Comparison of ENCODE assay signal across 9 cellular contexts in genomic region chr22:30648825-30649224, GRCh38. TPM values are rescaled to one million over a fixed set of nuclear protein-coding genes. Genes with fewer than 3 reads are reported as not detected.
A peak's percentile ranks its signal among the peaks of the same experiment; 100 is the strongest.
DNase-seq lines count a peak whose midpoint lies in the region; TF ChIP-seq lines count a peak whose summit lies in the region.
"Had no signal": no experiment of that assay in that cellular context is flagged by ENCODE, and none has a peak within 500 bp of the region (broad histone marks: within the 10 kb centered on the region; RNA-seq: fewer than 3 reads in every experiment).

No MANE protein-coding gene starts in this region.

- H3K27me3 ChIP-seq in osteoblast (ENCODE audit: insufficient read depth, low read length): no peaks in the 10 kb centered on the region
- H3K27me3 ChIP-seq: spleen had no signal

- no peaks in the 10 kb centered on the region for H3K27me3 Mint-ChIP-seq in T-helper 1 cell treated with Interleukin-12 subunit alpha and Interleukin-12 subunit beta and Interleukin-4 antibody, amounts not matched to agents 30 μg/mL and 1 μg/mL, for 36 hours (ENCODE audit: low read depth)
- no peaks in the 10 kb centered on the region for H3K27me3 Mint-ChIP-seq in activated naive CD8-positive, alpha-beta T cell treated with anti-CD3 and anti-CD28 coated beads for 36 hours

- TF ChIP-seq CTCF in osteoblast (IDR thresholded peaks at IDR 0.05; ENCODE audit: extremely low read depth, low read depth, low read length) (no peak), foreskin fibroblast (IDR thresholded peaks at IDR 0.05; ENCODE audit: low read depth, low read length) (no peak)

- no peaks in the 10 kb centered on the region for H3K9me3 Mint-ChIP-seq in T-helper 1 cell treated with Interleukin-12 subunit alpha and Interleukin-12 subunit beta and Interleukin-4 antibody, amounts not matched to agents 30 μg/mL and 1 μg/mL, for 36 hours
- H3K9me3 Mint-ChIP-seq in activated naive CD8-positive, alpha-beta T cell treated with anti-CD3 and anti-CD28 coated beads for 36 hours: no peaks in the 10 kb centered on the region

- H3K36me3 Mint-ChIP-seq in T-helper 1 cell treated with Interleukin-12 subunit alpha and Interleukin-12 subunit beta and Interleukin-4 antibody, amounts not matched to agents 30 μg/mL and 1 μg/mL, for 36 hours (ENCODE audit: low read depth): peaks cover 7% of the 10 kb centered on the region
- peaks cover 6% of the 10 kb centered on the region for H3K36me3 Mint-ChIP-seq in activated naive CD8-positive, alpha-beta T cell treated with anti-CD3 and anti-CD28 coated beads for 36 hours

- no peak overlapping the region for H3K4me3 ChIP-seq in osteoblast (ENCODE audit: insufficient read depth, low read length)
- no peak overlapping the region for H3K4me3 ChIP-seq in foreskin fibroblast (ENCODE audit: low read depth in 1 of 2, low read length in 2 of 2)
- H3K4me3 ChIP-seq: A549, lung, spleen had no signal

- H3K4me1 ChIP-seq in osteoblast (ENCODE audit: insufficient read depth, low read length): peaks cover 18% of the 10 kb centered on the region
- H3K4me1 ChIP-seq: A549 had no signal

- DNase-seq in T-helper 1 cell (no peak), osteoblast (ENCODE audit: insufficient read length, low spot score, missing footprints) (no peak), foreskin fibroblast (no peak)
- no peak for DNase-seq in activated naive CD8-positive, alpha-beta T cell treated with anti-CD3 and anti-CD28 coated beads for 36 hours
- DNase-seq in activated effector memory CD4-positive, alpha-beta T cell treated with anti-CD3 and anti-CD28 coated beads, Interleukin-2, amount 50 U/mL, for 16 hours: no peak
- DNase-seq: spleen had no signal

- no peak overlapping the region for H2AFZ ChIP-seq in osteoblast (ENCODE audit: low read length)

- H3K4me3 Mint-ChIP-seq in T-helper 1 cell treated with Interleukin-12 subunit alpha and Interleukin-12 subunit beta and Interleukin-4 antibody, amounts not matched to agents 30 μg/mL and 1 μg/mL, for 36 hours: no peak overlapping the region
- H3K4me3 Mint-ChIP-seq in activated naive CD8-positive, alpha-beta T cell treated with anti-CD3 and anti-CD28 coated beads for 36 hours: peak overlapping the region; percentile 29

- H3K9me3 ChIP-seq in osteoblast (ENCODE audit: low read depth, low read length): no peaks in the 10 kb centered on the region
- H3K9me3 ChIP-seq: A549, spleen had no signal

- peaks cover 35% of the 10 kb centered on the region for H3K4me1 Mint-ChIP-seq in T-helper 1 cell treated with Interleukin-12 subunit alpha and Interleukin-12 subunit beta and Interleukin-4 antibody, amounts not matched to agents 30 μg/mL and 1 μg/mL, for 36 hours (ENCODE audit: low read depth)
- peaks cover 29% of the 10 kb centered on the region for H3K4me1 Mint-ChIP-seq in activated naive CD8-positive, alpha-beta T cell treated with anti-CD3 and anti-CD28 coated beads for 36 hours

- peak overlapping the region; percentile 64 for H3K27ac ChIP-seq in osteoblast (ENCODE audit: low read depth, low read length)
- H3K27ac ChIP-seq: A549, spleen had no signal

- H4K20me1 ChIP-seq in osteoblast (ENCODE audit: insufficient read depth, low read length): peaks cover 3% of the 10 kb centered on the region

- peaks cover 27% of the 10 kb centered on the region for H3K79me2 ChIP-seq in osteoblast (ENCODE audit: insufficient read depth, low read length)

- H3K27ac Mint-ChIP-seq in T-helper 1 cell treated with Interleukin-12 subunit alpha and Interleukin-12 subunit beta and Interleukin-4 antibody, amounts not matched to agents 30 μg/mL and 1 μg/mL, for 36 hours: peak overlapping the region; percentile 88
- peak overlapping the region; percentile 78 for H3K27ac Mint-ChIP-seq in activated naive CD8-positive, alpha-beta T cell treated with anti-CD3 and anti-CD28 coated beads for 36 hours

- peak overlapping the region; percentile 30 for H3K4me2 ChIP-seq in osteoblast (ENCODE audit: insufficient read depth, low read length)
- H3K4me2 ChIP-seq: A549 had no signal

- H3K36me3 ChIP-seq in osteoblast (ENCODE audit: insufficient read depth, low read length): peaks cover 3% of the 10 kb centered on the region

RNA-seq across cellular contexts. Expression of gene SLC35E4, which starts 13.2 kb away (rescaled TPM):
- total RNA-seq in activated naive CD8-positive, alpha-beta T cell treated with anti-CD3 and anti-CD28 coated beads for 36 hours: 1 to 10 TPM; 3.2 to 3.6 TPM
- total RNA-seq in osteoblast: 13.0 TPM in 2 replicates

RNA-seq across cellular contexts. Expression of gene DUSP18, which starts 18.9 kb away (rescaled TPM):
- total RNA-seq in activated naive CD8-positive, alpha-beta T cell treated with anti-CD3 and anti-CD28 coated beads for 36 hours: 1 to 10 TPM; 4.8 to 5.6 TPM
- 14.1 and 17.1 TPM in 2 replicates for total RNA-seq in osteoblast

RNA-seq across cellular contexts. Expression of gene TCN2, which starts 41.9 kb away (rescaled TPM):
- total RNA-seq in activated naive CD8-positive, alpha-beta T cell treated with anti-CD3 and anti-CD28 coated beads for 36 hours: under 1 TPM; 0.48 to 0.64 TPM
- total RNA-seq in osteoblast: 13.6 and 18.8 TPM in 2 replicates

RNA-seq across cellular contexts. Expression of gene OSBP2, which starts 45.8 kb away (rescaled TPM):
- under 1 TPM; 0.45 to 0.84 TPM for total RNA-seq in activated naive CD8-positive, alpha-beta T cell treated with anti-CD3 and anti-CD28 coated beads for 36 hours
- 4.3 and 6.8 TPM in 2 replicates for total RNA-seq in osteoblast

RNA-seq across cellular contexts. Expression of gene PES1, which starts 57.1 kb away (rescaled TPM):
- total RNA-seq in activated naive CD8-positive, alpha-beta T cell treated with anti-CD3 and anti-CD28 coated beads for 36 hours: 100 to 1,000 TPM; 196 to 199 TPM
- 61.6 and 64.8 TPM in 2 replicates for total RNA-seq in osteoblast
